20 cellular contexts compared by ENCODE assay signal in the genomic region with DNA sequence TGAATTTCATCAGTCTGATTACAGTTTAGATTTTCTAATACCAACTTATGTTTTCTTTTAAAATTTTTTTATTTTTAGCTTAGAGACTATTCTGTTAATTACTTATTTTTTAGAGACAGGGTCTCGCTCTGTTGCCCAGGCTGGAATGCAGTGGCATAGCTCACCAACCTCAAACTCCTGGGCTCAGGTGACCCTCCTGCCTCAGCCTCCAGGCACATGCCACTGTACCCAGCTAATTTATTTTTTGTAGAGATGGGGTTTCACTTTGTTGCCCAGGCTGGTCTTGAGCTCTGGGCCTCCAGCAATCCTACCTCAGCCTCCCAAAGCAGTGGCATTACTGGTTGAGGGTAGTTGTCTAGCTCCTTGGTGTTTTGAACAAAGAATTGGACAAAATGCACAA.
DNase-seq lines count a peak whose midpoint lies in the region; ATAC-seq and TF ChIP-seq lines count a peak whose summit lies in the region.
"Had no signal": no experiment of that assay in that cellular context is flagged by ENCODE, and none has a peak within 500 bp of the region (broad histone marks: within the 10 kb centered on the region; RNA-seq: fewer than 3 reads in every experiment).

No MANE protein-coding gene starts in this region.

- no peak overlapping the region for H3K4me3 ChIP-seq in cardiac muscle cell
- H3K4me3 ChIP-seq in right cardiac atrium (ENCODE audit: low read length): no peak overlapping the region
- H3K4me3 ChIP-seq in coronary artery: no peak overlapping the region
- H3K4me3 ChIP-seq in osteoblast (ENCODE audit: insufficient read depth, low read length): no peak overlapping the region
- no peak overlapping the region for H3K4me3 ChIP-seq in tibial artery
- no peak overlapping the region for H3K4me3 ChIP-seq in adrenal gland
- H3K4me3 ChIP-seq in testis: no peak overlapping the region
- H3K4me3 ChIP-seq: lower lobe of right lung, SK-N-MC had no signal

- H3K79me2 ChIP-seq in osteoblast (ENCODE audit: insufficient read depth, low read length): peaks cover 12% of the 10 kb centered on the region

- TF ChIP-seq CTCF in cardiac muscle cell (IDR thresholded peaks at IDR 0.05; ENCODE audit: low read depth, low read length) (no peak), coronary artery (IDR thresholded peaks at IDR 0.05) (no peak), osteoblast (IDR thresholded peaks at IDR 0.05; ENCODE audit: extremely low read depth, low read depth, low read length) (no peak), tibial artery (IDR thresholded peaks at IDR 0.05) (no peak), adrenal gland (IDR thresholded peaks at IDR 0.05) (no peak), testis (IDR thresholded peaks at IDR 0.05) (no peak)

- DNase-seq in cardiac muscle cell (ENCODE audit: low read depth in 1 of 2, low spot score in 1 of 2): no peak
- DNase-seq in right cardiac atrium: no peak
- DNase-seq in coronary artery (ENCODE audit: low spot score): no peak
- no peak for DNase-seq in osteoblast (ENCODE audit: insufficient read length, low spot score, missing footprints)
- DNase-seq in tibial artery: no peak
- DNase-seq in adrenal gland: no peak
- DNase-seq in NCI-H748 treated with DMSO at 0.1 percent for 48 hours (lab: John Stamatoyannopoulos, UW): no peak
- no peak for DNase-seq in testis
- DNase-seq: 8988T; activated CD4-positive, alpha-beta memory T cell treated with anti-CD3 and anti-CD28 coated beads, Interleukin-2, amount 10 ng/mL, durations not matched to agents 7 days and 5 days; activated CD4-positive, CD25-positive, alpha-beta regulatory T cell; activated naive CD4-positive, alpha-beta T cell; head of caudate nucleus; lower lobe of right lung; NCI-H1092; NCI-H2081 treated with DMSO at 0.1 percent for 48 hours; stimulated activated CD4-positive, alpha-beta T cell treated with anti-CD3 and anti-CD28 coated beads, Interleukin-2, amount 100 ng/mL, for 24 hours; stimulated activated naive CD4-positive, alpha-beta T cell had no signal

- no peak for ATAC-seq in right cardiac atrium
- ATAC-seq: lower lobe of right lung had no signal

- H2AFZ ChIP-seq in osteoblast (ENCODE audit: low read length): no peak overlapping the region

- peaks cover 41% of the 10 kb centered on the region for H3K4me1 ChIP-seq in cardiac muscle cell (ENCODE audit: low read depth)
- H3K4me1 ChIP-seq in right cardiac atrium (ENCODE audit: control insufficient read depth, insufficient read depth, low read length): peaks cover 16% of the 10 kb centered on the region
- H3K4me1 ChIP-seq in osteoblast (ENCODE audit: insufficient read depth, low read length): peaks cover 36% of the 10 kb centered on the region
- H3K4me1 ChIP-seq in tibial artery: peaks cover 0 to 79% (median 47%) of the 10 kb centered on the region in 4 donors
- peaks cover 0 to 32% of the 10 kb centered on the region in 2 donors for H3K4me1 ChIP-seq in adrenal gland (replicated peaks in 1 of 2)
- H3K4me1 ChIP-seq in testis: no peaks in the 10 kb centered on the region
- H3K4me1 ChIP-seq: BE2C had no signal

- 98% methylated on average over 1 of the region's 1 CpG for WGBS in right cardiac atrium
- WGBS in adrenal gland, 4 donors: 98 to 100% (median 100%) methylated on average over 1 of the region's 1 CpG
- 93 to 94% methylated on average over 1 of the region's 1 CpG for WGBS in testis, 2 donors

- H3K27ac ChIP-seq in cardiac muscle cell (peak overlapping the region; percentile 25), right cardiac atrium (ENCODE audit: low read length) (no peak overlapping the region), coronary artery (peak overlapping the region; percentile 54 to 84), osteoblast (ENCODE audit: low read depth, low read length) (peak overlapping the region; percentile 23), tibial artery (peak overlapping the region; percentile 78 to 79), adrenal gland (no peak overlapping the region), testis (no peak overlapping the region)
- H3K27ac ChIP-seq: SK-N-MC had no signal

- intact Hi-C loops in right cardiac atrium (cut with DNase I): no loop called here
- intact Hi-C loops in tibial artery (cut with DNase I; ENCODE audit: low total_unique reads): no loop called here
- intact Hi-C loops in adrenal gland (cut with DNase I): no loop called here
- intact Hi-C loops in testis (cut with DNase I; ENCODE audit: low total_unique reads): no loop called here

- H3K27me3 ChIP-seq in cardiac muscle cell (no peaks in the 10 kb centered on the region), right cardiac atrium (ENCODE audit: control insufficient read depth, insufficient read depth) (no peaks in the 10 kb centered on the region), osteoblast (ENCODE audit: insufficient read depth, low read length) (no peaks in the 10 kb centered on the region), tibial artery (no peaks in the 10 kb centered on the region), adrenal gland (no peaks in the 10 kb centered on the region), testis (no peaks in the 10 kb centered on the region)
- H3K27me3 ChIP-seq: BE2C had no signal

- peaks cover 10% of the 10 kb centered on the region for H3K36me3 ChIP-seq in cardiac muscle cell
- H3K36me3 ChIP-seq in osteoblast (ENCODE audit: insufficient read depth, low read length): peaks cover 10% of the 10 kb centered on the region
- H3K36me3 ChIP-seq in tibial artery: peaks cover 28 to 45% (median 31%) of the 10 kb centered on the region in 3 donors
- peaks cover 0 to 42% of the 10 kb centered on the region in 2 donors for H3K36me3 ChIP-seq in adrenal gland (replicated peaks in 1 of 2)
- H3K36me3 ChIP-seq in testis (ENCODE audit: low read depth, missing control alignments): no peaks in the 10 kb centered on the region

- peaks cover 3% of the 10 kb centered on the region for H4K20me1 ChIP-seq in osteoblast (ENCODE audit: insufficient read depth, low read length)

- no peaks in the 10 kb centered on the region for H3K9me3 ChIP-seq in cardiac muscle cell (ENCODE audit: low read depth)
- no peaks in the 10 kb centered on the region for H3K9me3 ChIP-seq in right cardiac atrium (ENCODE audit: control insufficient read depth, low read length)
- no peaks in the 10 kb centered on the region for H3K9me3 ChIP-seq in osteoblast (ENCODE audit: low read depth, low read length)
- no peaks in the 10 kb centered on the region for H3K9me3 ChIP-seq in tibial artery
- no peaks in the 10 kb centered on the region for H3K9me3 ChIP-seq in adrenal gland (replicated peaks in 1 of 3)
- no peaks in the 10 kb centered on the region for H3K9me3 ChIP-seq in testis
- H3K9me3 ChIP-seq: BE2C, lower lobe of right lung had no signal

- H3K4me2 ChIP-seq in osteoblast (ENCODE audit: insufficient read depth, low read length): peak overlapping the region; percentile 34

- no peak for TF ChIP-seq POLR2A in adrenal gland (IDR thresholded peaks at IDR 0.05)
- no peak for TF ChIP-seq POLR2A in testis (IDR thresholded peaks at IDR 0.05)

Comparison
In these comparisons a context has a peak if more than half of its experiments do, and no peak if none do; other contexts are left out.
1. H3K27ac ChIP-seq: peak in cardiac muscle cell (single experiment), coronary artery (2 of 2), osteoblast (single experiment) and tibial artery (2 of 2); none in right cardiac atrium (single experiment), adrenal gland (0 of 5) and testis (0 of 2).